In genomic region chr9:74949859-74950258, GRCh38 we compare ENCODE assay signal across 1 cellular context.
TF ChIP-seq lines count a peak whose summit lies in the region.

No MANE protein-coding gene starts in this region.

TF ChIP-seq in GM23338, 12 proteins besides CTCF, POLR2A, EP300 and RAD21 (continued from another document):
- no peak for TF ChIP-seq ETS1 (IDR thresholded peaks at IDR 0.05)
- TF ChIP-seq ZNF462 (CRISPR knock-in tag; IDR thresholded peaks at IDR 0.05): no peak
- TF ChIP-seq CREB1 (CRISPR knock-in tag; IDR thresholded peaks at IDR 0.05; ENCODE audit: low read depth): no peak
- TF ChIP-seq JUNB (IDR thresholded peaks at IDR 0.05; ENCODE audit: unreplicated experiment): no peak
- no peak for TF ChIP-seq NANOG (IDR thresholded peaks at IDR 0.05; ENCODE audit: borderline replicate concordance)
- TF ChIP-seq STAT1 (IDR thresholded peaks at IDR 0.05; ENCODE audit: unreplicated experiment): no peak
- no peak for TF ChIP-seq ZNF114 (CRISPR knock-in tag; IDR thresholded peaks at IDR 0.05)
- no peak for TF ChIP-seq EZH2 (IDR thresholded peaks at IDR 0.05; ENCODE audit: low read depth, unreplicated experiment)
- no peak for TF ChIP-seq EZH2phosphoT487 (IDR thresholded peaks at IDR 0.05; ENCODE audit: unreplicated experiment)
